ENCODE assay signal across 20 cellular contexts in the genomic region with DNA sequence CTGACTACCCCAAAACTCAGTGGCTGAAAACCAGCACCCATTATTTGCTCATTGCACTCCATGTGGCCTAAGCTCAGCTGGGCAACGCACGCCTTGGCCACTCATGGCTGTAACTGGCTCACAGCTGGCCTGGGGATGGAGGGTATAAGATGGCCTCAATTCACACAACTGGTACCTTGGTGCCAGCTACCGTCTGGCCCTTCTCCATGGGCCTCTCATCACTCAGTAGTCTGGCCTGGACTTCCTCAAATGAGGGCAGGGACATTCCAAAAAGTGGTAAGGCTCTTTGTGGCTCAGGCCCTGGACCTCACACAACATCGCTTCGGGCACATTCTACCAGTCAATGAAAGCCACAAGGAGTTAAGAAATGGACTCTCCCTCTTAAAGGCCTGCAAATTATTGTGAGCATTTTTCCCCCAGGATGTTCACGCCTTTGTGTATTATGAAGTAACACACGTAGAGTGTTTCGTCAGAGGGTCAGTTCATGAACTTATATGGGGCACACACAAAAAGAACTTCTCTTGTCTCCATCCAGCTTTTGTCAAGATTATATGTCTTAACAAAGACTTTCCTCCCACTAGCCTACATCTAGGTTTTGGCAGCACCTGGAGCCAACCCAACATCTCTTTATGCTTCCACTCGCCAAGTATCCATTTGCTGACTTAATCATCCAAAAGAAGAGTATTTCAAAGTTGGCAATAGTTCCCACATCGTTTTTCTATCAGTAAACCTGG.
"Had no signal": no experiment of that assay in that cellular context is flagged by ENCODE, and none has a peak within 500 bp of the region (broad histone marks: within the 10 kb centered on the region; RNA-seq: fewer than 3 reads in every experiment).

No MANE protein-coding gene starts in this region.

- H3K27ac Mint-ChIP-seq: activated naive CD8-positive, alpha-beta T cell; activated T-helper 2 cell treated with anti-CD3 and anti-CD28 coated beads, Interferon-gamma antibody, Interleukin-2, Interleukin-4, amounts not matched to agents 10 μg/mL and 5 μg/mL and 100 μg/mL, durations not matched to agents 14 hours and 24 hours and 36 hours; naive thymus-derived CD4-positive, alpha-beta T cell; neural progenitor cell; stimulated activated naive B cell treated with anti-CD40 and anti-IgM and Interleukin-4, amounts not matched to agents 10 μg/mL and 1 μg/mL and 100 μg/mL, for 72 hours had no signal

- H3K9me3 ChIP-seq: adrenal gland, lower lobe of right lung, transverse colon, uterus had no signal

- H3K9me3 Mint-ChIP-seq: activated T-cell treated with anti-CD3 and anti-CD28 coated beads, Interleukin-2, amount 50 U/mL, for 4 hours; activated T-helper 2 cell treated with anti-CD3 and anti-CD28 coated beads, Interferon-gamma antibody, Interleukin-2, Interleukin-4, amounts not matched to agents 10 μg/mL and 5 μg/mL and 100 μg/mL, durations not matched to agents 14 hours and 24 hours and 36 hours; neural progenitor cell had no signal

- H3K4me3 Mint-ChIP-seq: activated naive CD8-positive, alpha-beta T cell; activated T-cell treated with anti-CD3 and anti-CD28 coated beads, Interleukin-2, amount 50 U/mL, for 4 hours; naive thymus-derived CD4-positive, alpha-beta T cell; neural progenitor cell; stimulated activated naive B cell treated with anti-CD40 and anti-IgM and Interleukin-4, amounts not matched to agents 10 μg/mL and 1 μg/mL and 100 μg/mL, for 72 hours had no signal

- H3K36me3 Mint-ChIP-seq: activated naive CD8-positive, alpha-beta T cell; naive thymus-derived CD4-positive, alpha-beta T cell; stimulated activated naive B cell treated with anti-CD40 and anti-IgM and Interleukin-4, amounts not matched to agents 10 μg/mL and 1 μg/mL and 100 μg/mL, for 72 hours had no signal

- H3K4me1 Mint-ChIP-seq: naive thymus-derived CD4-positive, alpha-beta T cell; stimulated activated naive B cell treated with anti-CD40 and anti-IgM and Interleukin-4, amounts not matched to agents 10 μg/mL and 1 μg/mL and 100 μg/mL, for 72 hours had no signal

- DNase-seq: activated CD4-positive, alpha-beta T cell treated with anti-CD3 and anti-CD28 coated beads for 4 hours; activated CD4-positive, alpha-beta T cell treated with anti-CD3 and anti-CD28 coated beads, Interleukin-2, amount 50 U/mL, for 48 hours; activated CD4-positive, CD25-positive, alpha-beta regulatory T cell; activated CD8-positive, alpha-beta memory T cell treated with anti-CD3 and anti-CD28 coated beads, Interleukin-2, amount 50 U/mL, for 48 hours; activated naive CD4-positive, alpha-beta T cell; activated T-cell treated with anti-CD3 and anti-CD28 coated beads, Interleukin-2, amount 50 U/mL, for 4 hours; adrenal gland; lower lobe of right lung; naive thymus-derived CD4-positive, alpha-beta T cell; posterior cingulate gyrus; stimulated activated CD4-positive, alpha-beta T cell treated with anti-CD3 and anti-CD28 coated beads, Interleukin-2, amount 100 ng/mL, for 48 hours; stimulated activated CD8-positive, alpha-beta memory T cell treated with anti-CD3 and anti-CD28 coated beads, Interleukin-4, amount 100 ng/mL, for 48 hours; stimulated activated naive B cell treated with anti-CD40 and anti-IgM and Interleukin-4, amounts not matched to agents 10 μg/mL and 1 μg/mL and 100 μg/mL, for 72 hours; T-helper 1 cell; T1000; transverse colon; uterus had no signal

- ATAC-seq: activated T-cell treated with anti-CD3 and anti-CD28 coated beads, Interleukin-2, amount 50 U/mL, for 4 hours; lower lobe of right lung; naive thymus-derived CD4-positive, alpha-beta T cell; stimulated activated naive B cell treated with anti-CD40 and anti-IgM and Interleukin-4, amounts not matched to agents 10 μg/mL and 1 μg/mL and 100 μg/mL, for 72 hours had no signal
